In genomic region chr3:105745046-105745445, GRCh38 we compare ENCODE assay signal across 19 cellular contexts.
DNase-seq lines count a peak whose midpoint lies in the region; ATAC-seq and FAIRE-seq lines count a peak whose summit lies in the region.
"Had no signal": no experiment of that assay in that cellular context is flagged by ENCODE, and none has a peak within 500 bp of the region (broad histone marks: within the 10 kb centered on the region; RNA-seq: fewer than 3 reads in every experiment).

No MANE protein-coding gene starts in this region.

- no peaks in the 10 kb centered on the region for H3K9me3 ChIP-seq in MG63

- intact Hi-C loops in activated CD4-positive, alpha-beta T cell treated with anti-CD3 and anti-CD28 coated beads, Interleukin-2, amount 10 ng/mL, durations not matched to agents 24 days and 14 days (cut with micrococcal nuclease) = no loop called here

- no peaks in the 10 kb centered on the region for H3K36me3 ChIP-seq in MG63

- H3K36me3 Mint-ChIP-seq in activated CD4-positive, alpha-beta T cell treated with anti-CD3 and anti-CD28 coated beads, Interleukin-2, amount 10 ng/mL, durations not matched to agents 24 days and 14 days (ENCODE audit: low read depth) = peaks cover 70% of the 10 kb centered on the region
- peaks cover 74% of the 10 kb centered on the region for H3K36me3 Mint-ChIP-seq in activated naive CD8-positive, alpha-beta T cell treated with anti-CD3 and anti-CD28 coated beads for 36 hours
- H3K36me3 Mint-ChIP-seq in naive thymus-derived CD8-positive, alpha-beta T cell = peaks cover 5 to 29% (median 22%) of the 10 kb centered on the region in 3 donors

- FAIRE-seq in GM19239 (lab: Jason Lieb, UNC) = peak; percentile 48
- FAIRE-seq: HTR-8/SVneo had no signal

- H3K4me3 ChIP-seq in MG63 = no peak overlapping the region
- H3K4me3 ChIP-seq: GM23338 had no signal

- H3K27me3 Mint-ChIP-seq in activated CD4-positive, alpha-beta T cell treated with anti-CD3 and anti-CD28 coated beads, Interleukin-2, amount 10 ng/mL, durations not matched to agents 24 days and 14 days = no peaks in the 10 kb centered on the region
- H3K27me3 Mint-ChIP-seq in activated naive CD8-positive, alpha-beta T cell treated with anti-CD3 and anti-CD28 coated beads for 36 hours = no peaks in the 10 kb centered on the region
- H3K27me3 Mint-ChIP-seq in naive thymus-derived CD8-positive, alpha-beta T cell = no peaks in the 10 kb centered on the region

- H3K9me3 Mint-ChIP-seq in activated CD4-positive, alpha-beta T cell treated with anti-CD3 and anti-CD28 coated beads, Interleukin-2, amount 10 ng/mL, durations not matched to agents 24 days and 14 days = peaks cover 9% of the 10 kb centered on the region
- H3K9me3 Mint-ChIP-seq in activated naive CD8-positive, alpha-beta T cell treated with anti-CD3 and anti-CD28 coated beads for 36 hours = peaks cover 8% of the 10 kb centered on the region
- peaks cover 0 to 2% (median 0%) of the 10 kb centered on the region in 9 donors for H3K9me3 Mint-ChIP-seq in naive thymus-derived CD8-positive, alpha-beta T cell

- no peak for DNase-seq in activated CD4-positive, alpha-beta T cell treated with anti-CD3 and anti-CD28 coated beads, Interleukin-2, amount 10 ng/mL, durations not matched to agents 24 days and 14 days
- DNase-seq in activated CD4-positive, alpha-beta T cell treated with anti-CD3 and anti-CD28 coated beads, Interleukin-2, amount 50 U/mL, for 1 hour = no peak
- DNase-seq in GM19239 (ENCODE audit: insufficient read length, low spot score) (no peak), MG63 (no peak), SHP77 (lab: John Stamatoyannopoulos, UW) (no peak)
- DNase-seq in activated naive CD8-positive, alpha-beta T cell treated with anti-CD3 and anti-CD28 coated beads for 36 hours = no peak
- DNase-seq in naive thymus-derived CD8-positive, alpha-beta T cell = no peak
- DNase-seq: COR-L47, DMS153, EL, NCI-H1048, NCI-H2227 treated with DMSO at 0.1 percent for 48 hours, NCI-H526 treated with DMSO at 0.1 percent for 48 hours, PC-3, Right ventricle myocardium superior had no signal

- no peak for ATAC-seq in naive thymus-derived CD8-positive, alpha-beta T cell
- no peak for ATAC-seq in GM18519 (IDR thresholded peaks at IDR 0.05; ENCODE audit: low FRiP score, unreplicated experiment)
- ATAC-seq: GM23338, PC-3, SK-N-SH treated with all-trans-retinoic acid at 6 μM for 48 hours had no signal

- no peak overlapping the region for H3K4me3 Mint-ChIP-seq in activated CD4-positive, alpha-beta T cell treated with anti-CD3 and anti-CD28 coated beads, Interleukin-2, amount 10 ng/mL, durations not matched to agents 24 days and 14 days
- no peak overlapping the region for H3K4me3 Mint-ChIP-seq in activated naive CD8-positive, alpha-beta T cell treated with anti-CD3 and anti-CD28 coated beads for 36 hours
- H3K4me3 Mint-ChIP-seq in naive thymus-derived CD8-positive, alpha-beta T cell = peak overlapping the region in 4 of 10 donors; percentile 14 to 75 (median 46)
- H3K4me3 Mint-ChIP-seq: GM23338 had no signal

- POLR2A ChIA-PET in naive thymus-derived CD8-positive, alpha-beta T cell (lab: Charles Lee) = no interaction called here

- H3K4me1 Mint-ChIP-seq in activated CD4-positive, alpha-beta T cell treated with anti-CD3 and anti-CD28 coated beads, Interleukin-2, amount 10 ng/mL, durations not matched to agents 24 days and 14 days = peaks cover 51% of the 10 kb centered on the region
- H3K4me1 Mint-ChIP-seq in activated naive CD8-positive, alpha-beta T cell treated with anti-CD3 and anti-CD28 coated beads for 36 hours = peaks cover 67% of the 10 kb centered on the region
- peaks cover 22 to 74% (median 54%) of the 10 kb centered on the region in 4 donors for H3K4me1 Mint-ChIP-seq in naive thymus-derived CD8-positive, alpha-beta T cell

- H3K27me3 ChIP-seq in MG63 = no peaks in the 10 kb centered on the region

- H3K27ac Mint-ChIP-seq in activated CD4-positive, alpha-beta T cell treated with anti-CD3 and anti-CD28 coated beads, Interleukin-2, amount 10 ng/mL, durations not matched to agents 24 days and 14 days = peak overlapping the region; percentile 20
- peak overlapping the region; percentile 34 for H3K27ac Mint-ChIP-seq in activated naive CD8-positive, alpha-beta T cell treated with anti-CD3 and anti-CD28 coated beads for 36 hours
- H3K27ac Mint-ChIP-seq in naive thymus-derived CD8-positive, alpha-beta T cell = peak overlapping the region in 7 of 10 donors; percentile 37 to 93 (median 89)
- H3K27ac Mint-ChIP-seq: GM23338 had no signal

Comparison
In these comparisons a context has a peak if more than half of its experiments do, and no peak if none do; other contexts are left out.
1. H3K27ac Mint-ChIP-seq: peak in every context shown above with its lines; median percentile 89 in naive thymus-derived CD8-positive, alpha-beta T cell; 34 in activated naive CD8-positive, alpha-beta T cell treated with anti-CD3 and anti-CD28 coated beads for 36 hours; 20 in activated CD4-positive, alpha-beta T cell treated with anti-CD3 and anti-CD28 coated beads, Interleukin-2, amount 10 ng/mL, durations not matched to agents 24 days and 14 days.